Comparison of ENCODE assay signal across 1 cellular context in genomic region chrX:153598541-153599191, GRCh38.
TF ChIP-seq lines count a peak whose summit lies in the region.

TSS of gene CCNQ (minus strand) at chrX:153599139. CDS start at chrX:153599073, 66 bp downstream.

TF ChIP-seq in GM12878, 131 proteins besides CTCF, POLR2A, EP300 and RAD21 (continued from another document and continues in another):
- TF ChIP-seq REST (IDR thresholded peaks at IDR 0.05; ENCODE audit: low read depth, low read length) (no peak), SMARCA5 (IDR thresholded peaks at IDR 0.05) (no peak), E4F1 (IDR thresholded peaks at IDR 0.05; ENCODE audit: borderline replicate concordance, partially characterized antibody) (no peak), RBBP5 (conservative IDR thresholded peaks at IDR 0.05) (no peak), BRCA1 (IDR thresholded peaks at IDR 0.05; ENCODE audit: low read depth, low read length) (no peak), EZH2 (IDR thresholded peaks at IDR 0.05; ENCODE audit: borderline replicate concordance, control insufficient read depth, low read depth, low read length) (no peak), BCL3 (IDR thresholded peaks at IDR 0.05; ENCODE audit: borderline replicate concordance, insufficient read depth, low read depth, low read length, poor library complexity, severe bottlenecking) (no peak), CHD2 (IDR thresholded peaks at IDR 0.05; ENCODE audit: borderline replicate concordance, low read depth, low read length) (no peak), ZBTB4 (CRISPR knock-in tag; IDR thresholded peaks at IDR 0.05) (no peak), NKRF (conservative IDR thresholded peaks at IDR 0.05) (peak; percentile 67), KDM1A (IDR thresholded peaks at IDR 0.05; ENCODE audit: borderline replicate concordance) (no peak), PKNOX1 (IDR thresholded peaks at IDR 0.05) (peak; percentile 16; the same call in 1 of the 2 replicates), TAF1 (IDR thresholded peaks at IDR 0.05; ENCODE audit: borderline replicate concordance, low read depth, low read length) (no peak), RFX5 (IDR thresholded peaks at IDR 0.05; ENCODE audit: low read depth, low read length) (no peak), BHLHE40 (IDR thresholded peaks at IDR 0.05; ENCODE audit: borderline replicate concordance in 1 of 2, low read depth in 2 of 2, low read length in 1 of 2) (no peak), GATAD2B (conservative IDR thresholded peaks at IDR 0.05; ENCODE audit: low read depth) (peak; percentile 58), SREBF2 (IDR thresholded peaks at IDR 0.05; ENCODE audit: low read length) (no peak), SMAD5 (IDR thresholded peaks at IDR 0.05; ENCODE audit: low read depth) (no peak), PBX3 (IDR thresholded peaks at IDR 0.05; ENCODE audit: insufficient replicate concordance, low read depth, low read length) (no peak), MEF2A (IDR thresholded peaks at IDR 0.05; ENCODE audit: insufficient read depth, low read depth, low read length) (no peak), STAT1 (conservative IDR thresholded peaks at IDR 0.05) (no peak), DPF2 (IDR thresholded peaks at IDR 0.05) (peak; percentile 25; the same call in 1 of the 2 replicates)
- TF ChIP-seq, protein P1, sequence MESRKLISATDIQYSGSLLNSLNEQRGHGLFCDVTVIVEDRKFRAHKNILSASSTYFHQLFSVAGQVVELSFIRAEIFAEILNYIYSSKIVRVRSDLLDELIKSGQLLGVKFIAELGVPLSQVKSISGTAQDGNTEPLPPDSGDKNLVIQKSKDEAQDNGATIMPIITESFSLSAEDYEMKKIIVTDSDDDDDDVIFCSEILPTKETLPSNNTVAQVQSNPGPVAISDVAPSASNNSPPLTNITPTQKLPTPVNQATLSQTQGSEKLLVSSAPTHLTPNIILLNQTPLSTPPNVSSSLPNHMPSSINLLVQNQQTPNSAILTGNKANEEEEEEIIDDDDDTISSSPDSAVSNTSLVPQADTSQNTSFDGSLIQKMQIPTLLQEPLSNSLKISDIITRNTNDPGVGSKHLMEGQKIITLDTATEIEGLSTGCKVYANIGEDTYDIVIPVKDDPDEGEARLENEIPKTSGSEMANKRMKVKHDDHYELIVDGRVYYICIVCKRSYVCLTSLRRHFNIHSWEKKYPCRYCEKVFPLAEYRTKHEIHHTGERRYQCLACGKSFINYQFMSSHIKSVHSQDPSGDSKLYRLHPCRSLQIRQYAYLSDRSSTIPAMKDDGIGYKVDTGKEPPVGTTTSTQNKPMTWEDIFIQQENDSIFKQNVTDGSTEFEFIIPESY (IDR thresholded peaks at IDR 0.05), result no peak
- TF ChIP-seq, protein P2, sequence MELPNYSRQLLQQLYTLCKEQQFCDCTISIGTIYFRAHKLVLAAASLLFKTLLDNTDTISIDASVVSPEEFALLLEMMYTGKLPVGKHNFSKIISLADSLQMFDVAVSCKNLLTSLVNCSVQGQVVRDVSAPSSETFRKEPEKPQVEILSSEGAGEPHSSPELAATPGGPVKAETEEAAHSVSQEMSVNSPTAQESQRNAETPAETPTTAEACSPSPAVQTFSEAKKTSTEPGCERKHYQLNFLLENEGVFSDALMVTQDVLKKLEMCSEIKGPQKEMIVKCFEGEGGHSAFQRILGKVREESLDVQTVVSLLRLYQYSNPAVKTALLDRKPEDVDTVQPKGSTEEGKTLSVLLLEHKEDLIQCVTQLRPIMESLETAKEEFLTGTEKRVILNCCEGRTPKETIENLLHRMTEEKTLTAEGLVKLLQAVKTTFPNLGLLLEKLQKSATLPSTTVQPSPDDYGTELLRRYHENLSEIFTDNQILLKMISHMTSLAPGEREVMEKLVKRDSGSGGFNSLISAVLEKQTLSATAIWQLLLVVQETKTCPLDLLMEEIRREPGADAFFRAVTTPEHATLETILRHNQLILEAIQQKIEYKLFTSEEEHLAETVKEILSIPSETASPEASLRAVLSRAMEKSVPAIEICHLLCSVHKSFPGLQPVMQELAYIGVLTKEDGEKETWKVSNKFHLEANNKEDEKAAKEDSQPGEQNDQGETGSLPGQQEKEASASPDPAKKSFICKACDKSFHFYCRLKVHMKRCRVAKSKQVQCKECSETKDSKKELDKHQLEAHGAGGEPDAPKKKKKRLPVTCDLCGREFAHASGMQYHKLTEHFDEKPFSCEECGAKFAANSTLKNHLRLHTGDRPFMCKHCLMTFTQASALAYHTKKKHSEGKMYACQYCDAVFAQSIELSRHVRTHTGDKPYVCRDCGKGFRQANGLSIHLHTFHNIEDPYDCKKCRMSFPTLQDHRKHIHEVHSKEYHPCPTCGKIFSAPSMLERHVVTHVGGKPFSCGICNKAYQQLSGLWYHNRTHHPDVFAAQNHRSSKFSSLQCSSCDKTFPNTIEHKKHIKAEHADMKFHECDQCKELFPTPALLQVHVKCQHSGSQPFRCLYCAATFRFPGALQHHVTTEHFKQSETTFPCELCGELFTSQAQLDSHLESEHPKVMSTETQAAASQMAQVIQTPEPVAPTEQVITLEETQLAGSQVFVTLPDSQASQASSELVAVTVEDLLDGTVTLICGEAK (IDR thresholded peaks at IDR 0.05; ENCODE audit: borderline replicate concordance), result no peak
- TF ChIP-seq, protein P3, sequence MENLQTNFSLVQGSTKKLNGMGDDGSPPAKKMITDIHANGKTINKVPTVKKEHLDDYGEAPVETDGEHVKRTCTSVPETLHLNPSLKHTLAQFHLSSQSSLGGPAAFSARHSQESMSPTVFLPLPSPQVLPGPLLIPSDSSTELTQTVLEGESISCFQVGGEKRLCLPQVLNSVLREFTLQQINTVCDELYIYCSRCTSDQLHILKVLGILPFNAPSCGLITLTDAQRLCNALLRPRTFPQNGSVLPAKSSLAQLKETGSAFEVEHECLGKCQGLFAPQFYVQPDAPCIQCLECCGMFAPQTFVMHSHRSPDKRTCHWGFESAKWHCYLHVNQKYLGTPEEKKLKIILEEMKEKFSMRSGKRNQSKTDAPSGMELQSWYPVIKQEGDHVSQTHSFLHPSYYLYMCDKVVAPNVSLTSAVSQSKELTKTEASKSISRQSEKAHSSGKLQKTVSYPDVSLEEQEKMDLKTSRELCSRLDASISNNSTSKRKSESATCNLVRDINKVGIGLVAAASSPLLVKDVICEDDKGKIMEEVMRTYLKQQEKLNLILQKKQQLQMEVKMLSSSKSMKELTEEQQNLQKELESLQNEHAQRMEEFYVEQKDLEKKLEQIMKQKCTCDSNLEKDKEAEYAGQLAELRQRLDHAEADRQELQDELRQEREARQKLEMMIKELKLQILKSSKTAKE (IDR thresholded peaks at IDR 0.05; ENCODE audit: low read depth, poor library complexity, severe bottlenecking), result no peak
